In genomic region chr11:40125054-40125453, GRCh38 we compare ENCODE assay signal across 16 cellular contexts.
A peak's percentile ranks its signal among the peaks of the same experiment; 100 is the strongest.
DNase-seq lines count a peak whose midpoint lies in the region; ATAC-seq, FAIRE-seq and TF ChIP-seq lines count a peak whose summit lies in the region.
"Had no signal": no experiment of that assay in that cellular context is flagged by ENCODE, and none has a peak within 500 bp of the region (broad histone marks: within the 10 kb centered on the region; RNA-seq: fewer than 3 reads in every experiment).

No MANE protein-coding gene starts in this region.

- ATAC-seq in GM18502 (IDR thresholded peaks at IDR 0.05; ENCODE audit: poor library complexity, unreplicated experiment): no peak
- no peak for ATAC-seq in HG03378 (IDR thresholded peaks at IDR 0.05; ENCODE audit: unreplicated experiment)
- ATAC-seq: activated T-cell treated with anti-CD3 and anti-CD28 coated beads, Interleukin-2, amount 50 U/mL, for 4 hours; natural killer cell treated with Interleukin-12 subunit alpha and Interleukin-12 subunit beta and Interleukin-15 and Interleukin-18, amount 100 ng/mL, for 72 hours had no signal

- H3K4me1 Mint-ChIP-seq in astrocyte (ENCODE audit: low read depth, unreplicated experiment) (no peaks in the 10 kb centered on the region), neural progenitor cell (peaks cover 3% of the 10 kb centered on the region)

- H3K4me1 ChIP-seq in MM.1S (ENCODE audit: low read length) (no peaks in the 10 kb centered on the region), astrocyte (ENCODE audit: insufficient read depth, low read length) (no peaks in the 10 kb centered on the region), neural progenitor cell (no peaks in the 10 kb centered on the region)
- H3K4me1 ChIP-seq: HAP-1, tibial artery had no signal

- peak; percentile 4 for DNase-seq in NCI-H146 (lab: John Stamatoyannopoulos, UW)
- no peak for DNase-seq in NCI-H146 treated with DMSO at 0.1 percent for 48 hours (lab: John Stamatoyannopoulos, UW; ENCODE audit: unreplicated experiment)
- DNase-seq in MM.1S: no peak
- DNase-seq in astrocyte (ENCODE audit: low read depth): peak; percentile 42
- peak; percentile 10 for DNase-seq in neural progenitor cell (ENCODE audit: low spot score)
- no peak for DNase-seq in stimulated activated CD4-positive, alpha-beta T cell treated with anti-CD3 and anti-CD28 coated beads, Interleukin-15, amount 100 ng/mL, for 24 hours
- DNase-seq: activated CD4-positive, CD25-positive, alpha-beta regulatory T cell treated with anti-CD3 and anti-CD28 coated beads, Interleukin-2, amount 50 U/mL, for 72 hours; activated T-cell treated with anti-CD3 and anti-CD28 coated beads, Interleukin-2, amount 50 U/mL, for 4 hours; foreskin melanocyte; NCI-H2081 treated with DMSO at 0.1 percent for 48 hours; small intestine; tibial artery had no signal

- no peaks in the 10 kb centered on the region for H3K9me3 ChIP-seq in MM.1S (replicated peaks; ENCODE audit: insufficient read depth, low read length)
- H3K9me3 ChIP-seq in astrocyte (ENCODE audit: insufficient read depth, low read depth, low read length): no peaks in the 10 kb centered on the region
- no peaks in the 10 kb centered on the region for H3K9me3 ChIP-seq in neural progenitor cell (ENCODE audit: low read depth)
- H3K9me3 ChIP-seq: HAP-1, tibial artery had no signal

- H3K9ac ChIP-seq in MM.1S (ENCODE audit: low read length) (no peak overlapping the region), astrocyte (ENCODE audit: low read length) (no peak overlapping the region), neural progenitor cell (no peak overlapping the region)

- no peaks in the 10 kb centered on the region for H3F3A ChIP-seq in MM.1S (ENCODE audit: insufficient read depth, low read length)
- no peaks in the 10 kb centered on the region for H3F3A ChIP-seq in neural progenitor cell (ENCODE audit: low read depth)

- TF ChIP-seq CTCF in MM.1S (IDR thresholded peaks at IDR 0.05; ENCODE audit: low read length): peak; percentile 29; the same call in 1 of the 2 replicates
- TF ChIP-seq CTCF in astrocyte (IDR thresholded peaks at IDR 0.05; ENCODE audit: insufficient read depth, low read depth, low read length): no peak
- peak; percentile 50 for TF ChIP-seq CTCF in neural progenitor cell (IDR thresholded peaks at IDR 0.05)

- H3K4me2 ChIP-seq in MM.1S (ENCODE audit: low read depth, low read length) (no peak overlapping the region), astrocyte (ENCODE audit: low read length) (no peak overlapping the region), neural progenitor cell (no peak overlapping the region)

- H3K27me3 ChIP-seq in MM.1S (replicated peaks; ENCODE audit: insufficient read depth, low read length) (no peaks in the 10 kb centered on the region), astrocyte (ENCODE audit: insufficient read depth, low read length) (no peaks in the 10 kb centered on the region), neural progenitor cell (no peaks in the 10 kb centered on the region)
- H3K27me3 ChIP-seq: tibial artery had no signal

- no peak overlapping the region for H3K27ac Mint-ChIP-seq in astrocyte (ENCODE audit: unreplicated experiment)
- H3K27ac Mint-ChIP-seq in neural progenitor cell: no peak overlapping the region
- H3K27ac Mint-ChIP-seq: natural killer cell treated with Interleukin-12 subunit alpha and Interleukin-12 subunit beta and Interleukin-15 and Interleukin-18, amount 100 ng/mL, for 72 hours had no signal

- H3K4me3 ChIP-seq in MM.1S (ENCODE audit: low read length) (no peak overlapping the region), astrocyte (ENCODE audit: insufficient read depth, low read depth, low read length) (no peak overlapping the region), neural progenitor cell (no peak overlapping the region)
- H3K4me3 ChIP-seq: HAP-1, tibial artery had no signal

- H3K36me3 ChIP-seq in MM.1S (replicated peaks; ENCODE audit: insufficient read depth, low read length) (no peaks in the 10 kb centered on the region), astrocyte (ENCODE audit: insufficient read depth, low read length) (no peaks in the 10 kb centered on the region), neural progenitor cell (no peaks in the 10 kb centered on the region)
- H3K36me3 ChIP-seq: HAP-1, tibial artery had no signal

- H2AFZ ChIP-seq in MM.1S (ENCODE audit: low read length) (no peak overlapping the region), astrocyte (ENCODE audit: low read depth, low read length) (no peak overlapping the region), neural progenitor cell (replicated peaks) (no peak overlapping the region)

- no peaks in the 10 kb centered on the region for H3K9me2 ChIP-seq in MM.1S (replicated peaks; ENCODE audit: insufficient read depth, low read length)

- peaks cover 2% of the 10 kb centered on the region for H3K36me3 Mint-ChIP-seq in astrocyte (ENCODE audit: low read depth, unreplicated experiment)
- H3K36me3 Mint-ChIP-seq in neural progenitor cell: no peaks in the 10 kb centered on the region
- H3K36me3 Mint-ChIP-seq: natural killer cell treated with Interleukin-12 subunit alpha and Interleukin-12 subunit beta and Interleukin-15 and Interleukin-18, amount 100 ng/mL, for 72 hours had no signal

- H3K27me3 Mint-ChIP-seq in astrocyte (ENCODE audit: low read depth, unreplicated experiment): no peaks in the 10 kb centered on the region
- no peaks in the 10 kb centered on the region for H3K27me3 Mint-ChIP-seq in neural progenitor cell (ENCODE audit: insufficient read depth, low read depth)
- H3K27me3 Mint-ChIP-seq: natural killer cell treated with Interleukin-12 subunit alpha and Interleukin-12 subunit beta and Interleukin-15 and Interleukin-18, amount 100 ng/mL, for 72 hours had no signal

- H3K27ac ChIP-seq in MM.1S (ENCODE audit: low read length) (no peak overlapping the region), astrocyte (ENCODE audit: low read depth, low read length) (no peak overlapping the region), neural progenitor cell (no peak overlapping the region)
- H3K27ac ChIP-seq: tibial artery had no signal

- FAIRE-seq in astrocyte (lab: Jason Lieb, UNC): no peak
- FAIRE-seq: small intestine had no signal

- H4K20me1 ChIP-seq in MM.1S (ENCODE audit: insufficient read depth, low read length): no peaks in the 10 kb centered on the region
- no peaks in the 10 kb centered on the region for H4K20me1 ChIP-seq in astrocyte (ENCODE audit: insufficient read depth, low read length)
- no peaks in the 10 kb centered on the region for H4K20me1 ChIP-seq in neural progenitor cell (ENCODE audit: low read depth)

- H3K4me3 Mint-ChIP-seq in astrocyte (ENCODE audit: unreplicated experiment): no peak overlapping the region
- no peak overlapping the region for H3K4me3 Mint-ChIP-seq in neural progenitor cell
- H3K4me3 Mint-ChIP-seq: activated T-cell treated with anti-CD3 and anti-CD28 coated beads, Interleukin-2, amount 50 U/mL, for 4 hours; natural killer cell treated with Interleukin-12 subunit alpha and Interleukin-12 subunit beta and Interleukin-15 and Interleukin-18, amount 100 ng/mL, for 72 hours had no signal

- no peaks in the 10 kb centered on the region for H3K79me2 ChIP-seq in MM.1S (ENCODE audit: low read length)
- no peaks in the 10 kb centered on the region for H3K79me2 ChIP-seq in astrocyte (ENCODE audit: insufficient read depth, low read length)
- no peaks in the 10 kb centered on the region for H3K79me2 ChIP-seq in neural progenitor cell (ENCODE audit: low read depth)

- H3K9me3 Mint-ChIP-seq in astrocyte (ENCODE audit: unreplicated experiment) (no peaks in the 10 kb centered on the region), neural progenitor cell (peaks cover 12% of the 10 kb centered on the region)

Comparison
In these comparisons a context has a peak if more than half of its experiments do, and no peak if none do; other contexts are left out.
1. DNase-seq: peak in NCI-H146 (single experiment), astrocyte (single experiment) and neural progenitor cell (single experiment); none in NCI-H146 treated with DMSO at 0.1 percent for 48 hours (single experiment), MM.1S (single experiment) and stimulated activated CD4-positive, alpha-beta T cell treated with anti-CD3 and anti-CD28 coated beads, Interleukin-15, amount 100 ng/mL, for 24 hours (single experiment).